Comparison of ENCODE assay signal across 8 cellular contexts in the genomic region with DNA sequence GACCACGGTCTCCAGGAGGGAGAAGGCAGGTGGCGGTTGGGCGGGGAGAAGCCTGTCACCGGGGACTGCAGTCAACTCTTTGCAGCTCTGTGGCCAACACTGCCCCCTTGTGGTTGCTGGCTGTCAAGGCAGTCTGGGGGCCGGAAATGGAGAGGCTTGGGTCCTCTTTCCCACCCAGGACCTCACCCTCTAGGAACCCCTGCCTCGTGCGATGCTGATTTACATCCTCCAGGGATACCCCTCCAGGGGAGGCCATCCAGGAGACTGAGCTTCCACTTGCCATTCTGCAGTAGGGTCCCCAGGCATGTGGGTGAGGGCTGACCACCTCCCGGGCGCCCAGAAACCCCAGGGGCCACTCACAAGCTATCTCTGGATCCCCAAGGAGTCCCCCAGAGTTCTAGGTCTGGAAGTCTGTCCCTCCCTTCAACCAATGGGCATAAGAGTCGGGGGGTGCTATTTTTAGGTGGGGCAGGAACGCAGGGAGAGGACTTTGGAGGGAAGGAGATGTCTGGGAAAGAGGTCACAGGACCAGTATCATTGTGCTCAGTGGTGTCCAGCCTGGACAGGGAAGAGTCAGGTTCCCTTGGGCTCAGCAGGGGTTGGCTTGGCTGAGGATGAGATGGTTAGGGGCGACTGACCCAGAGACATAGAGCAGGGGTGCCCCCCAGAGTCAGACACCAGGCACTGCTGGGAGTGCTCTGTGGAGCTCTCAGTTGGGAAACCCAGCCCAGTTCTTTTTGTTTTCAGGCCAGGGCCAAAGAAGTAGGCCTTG. TPM values are rescaled to one million over a fixed set of nuclear protein-coding genes. Genes with fewer than 3 reads are reported as not detected.
DNase-seq lines count a peak whose midpoint lies in the region; ATAC-seq, FAIRE-seq and TF ChIP-seq lines count a peak whose summit lies in the region.

No MANE protein-coding gene starts in this region.

- ATAC-seq in activated naive CD8-positive, alpha-beta T cell treated with anti-CD3 and anti-CD28 coated beads, Interleukin-2, amount 50 U/mL, for 24 hours, result peak; percentile 90

- H3K9me3 Mint-ChIP-seq in activated naive CD8-positive, alpha-beta T cell treated with anti-CD3 and anti-CD28 coated beads, Interleukin-2, amount 50 U/mL, for 24 hours, result no peaks in the 10 kb centered on the region

- H3K27ac Mint-ChIP-seq in activated naive CD8-positive, alpha-beta T cell treated with anti-CD3 and anti-CD28 coated beads, Interleukin-2, amount 50 U/mL, for 24 hours, result peak overlapping the region; percentile 82

- H3K4me1 Mint-ChIP-seq in activated naive CD8-positive, alpha-beta T cell treated with anti-CD3 and anti-CD28 coated beads, Interleukin-2, amount 50 U/mL, for 24 hours, result peaks cover 20% of the 10 kb centered on the region

- H3K27me3 ChIP-seq in right atrium auricular region, result no peaks in the 10 kb centered on the region
- H3K27me3 ChIP-seq in rectal smooth muscle tissue (ENCODE audit: control insufficient read depth, insufficient read depth, low read length), result no peaks in the 10 kb centered on the region

- H3K27me3 Mint-ChIP-seq in activated naive CD8-positive, alpha-beta T cell treated with anti-CD3 and anti-CD28 coated beads, Interleukin-2, amount 50 U/mL, for 24 hours, result no peaks in the 10 kb centered on the region

- H3K4me3 ChIP-seq in HEK293 (ENCODE audit: low read depth, low read length), result no peak overlapping the region
- peak overlapping the region in 1 of 2 donors; percentile 28 for H3K4me3 ChIP-seq in right atrium auricular region
- H3K4me3 ChIP-seq in rectal smooth muscle tissue (ENCODE audit: low read length), result peak overlapping the region; percentile 55

- CTCF ChIA-PET in HEK293 (lab: Yijun Ruan, JAX), result interaction anchor here (0.5 to 20.8 kb wide), 68 partner anchors 9 to 1637 kb away, joined by 3 to 1152 read pairs (median 4); a partner anchor contains a TSS

- TF ChIP-seq CTCF in HEK293 (tag by site-specific recombination; IDR thresholded peaks at IDR 0.05) (peak; percentile 82), right atrium auricular region (IDR thresholded peaks at IDR 0.05) (peak; percentile 94 to 99)

- POLR2A ChIA-PET in HEK293 (lab: Yijun Ruan, JAX), result interaction anchor here (0.8 to 1.8 kb wide), 7 partner anchors 12 to 255 kb away, joined by 3 to 11 read pairs (median 4); a partner anchor contains a TSS

- H3K9me3 ChIP-seq in HEK293 (ENCODE audit: control insufficient read depth, insufficient read depth, low read depth, low read length) (no peaks in the 10 kb centered on the region), right atrium auricular region (no peaks in the 10 kb centered on the region)

- H3K27ac ChIP-seq in HEK293 (ENCODE audit: extremely low read depth, low read depth, low read length), result no peak overlapping the region
- H3K27ac ChIP-seq in right atrium auricular region, result peak overlapping the region; percentile 37 to 49
- H3K27ac ChIP-seq in rectal smooth muscle tissue (ENCODE audit: low read depth, low read length), result no peak overlapping the region

- H3K4me1 ChIP-seq in HEK293 (ENCODE audit: control insufficient read depth, insufficient read depth, low read length) (no peaks in the 10 kb centered on the region), right atrium auricular region (peaks cover 0 to 55% of the 10 kb centered on the region in 2 donors), rectal smooth muscle tissue (ENCODE audit: control insufficient read depth, insufficient read depth, low read length) (peaks cover 18% of the 10 kb centered on the region)

- peak; percentile 35 for FAIRE-seq in urothelium cell line (lab: Jason Lieb, UNC)

- no peaks in the 10 kb centered on the region for H3K36me3 Mint-ChIP-seq in activated naive CD8-positive, alpha-beta T cell treated with anti-CD3 and anti-CD28 coated beads, Interleukin-2, amount 50 U/mL, for 24 hours (ENCODE audit: low read depth)

- no peaks in the 10 kb centered on the region for H3K36me3 ChIP-seq in HEK293 (ENCODE audit: control insufficient read depth in 2 of 2, insufficient read depth in 1 of 2, low read length in 2 of 2)
- no peaks in the 10 kb centered on the region for H3K36me3 ChIP-seq in right atrium auricular region
- H3K36me3 ChIP-seq in rectal smooth muscle tissue (ENCODE audit: control insufficient read depth, insufficient read depth, low read length), result no peaks in the 10 kb centered on the region

- peak overlapping the region; percentile 45 for H3K4me3 Mint-ChIP-seq in activated naive CD8-positive, alpha-beta T cell treated with anti-CD3 and anti-CD28 coated beads, Interleukin-2, amount 50 U/mL, for 24 hours

- H3K9ac ChIP-seq in rectal smooth muscle tissue (ENCODE audit: low read length), result no peak overlapping the region

- DNase-seq in ELF-1 (ENCODE audit: low read depth, low spot score) (peak; percentile 91), NCI-H128 (lab: John Stamatoyannopoulos, UW; ENCODE audit: unreplicated experiment) (peak; percentile 72), T follicular helper cell (ENCODE audit: low read depth) (peak; percentile 84), right atrium auricular region (ENCODE audit: low spot score) (peak; percentile 89), urothelium cell line (ENCODE audit: low spot score) (peak; percentile 92)
- peak; percentile 93 for DNase-seq in activated naive CD8-positive, alpha-beta T cell treated with anti-CD3 and anti-CD28 coated beads, Interleukin-2, amount 50 U/mL, for 24 hours

TF ChIP-seq in HEK293, 187 proteins besides CTCF, POLR2A, EP300 and RAD21 (continues in another document):
- TF ChIP-seq ZNF664 (tag by site-specific recombination; IDR thresholded peaks at IDR 0.05) (no peak), ZNF37A (tag by site-specific recombination; IDR thresholded peaks at IDR 0.05) (no peak), ZNF561 (tag by site-specific recombination; IDR thresholded peaks at IDR 0.05; ENCODE audit: borderline replicate concordance) (no peak), BCL11A (tag by site-specific recombination; IDR thresholded peaks at IDR 0.05; ENCODE audit: low read depth) (peak; percentile 73; the same call in 1 of the 2 replicates), ZSCAN30 (tag by site-specific recombination; IDR thresholded peaks at IDR 0.05) (peak; percentile 90; the same call in 1 of the 2 replicates), ZNF394 (tag by site-specific recombination; IDR thresholded peaks at IDR 0.05; ENCODE audit: borderline replicate concordance) (peak; percentile 30; the same call in 1 of the 2 replicates), ZNF521 (tag by site-specific recombination; IDR thresholded peaks at IDR 0.05) (no peak), ZNF501 (tag by site-specific recombination; IDR thresholded peaks at IDR 0.05) (no peak; the same call in 1 of the 2 replicates), ZNF558 (tag by site-specific recombination; IDR thresholded peaks at IDR 0.05) (no peak)
- TF ChIP-seq, protein P1, sequence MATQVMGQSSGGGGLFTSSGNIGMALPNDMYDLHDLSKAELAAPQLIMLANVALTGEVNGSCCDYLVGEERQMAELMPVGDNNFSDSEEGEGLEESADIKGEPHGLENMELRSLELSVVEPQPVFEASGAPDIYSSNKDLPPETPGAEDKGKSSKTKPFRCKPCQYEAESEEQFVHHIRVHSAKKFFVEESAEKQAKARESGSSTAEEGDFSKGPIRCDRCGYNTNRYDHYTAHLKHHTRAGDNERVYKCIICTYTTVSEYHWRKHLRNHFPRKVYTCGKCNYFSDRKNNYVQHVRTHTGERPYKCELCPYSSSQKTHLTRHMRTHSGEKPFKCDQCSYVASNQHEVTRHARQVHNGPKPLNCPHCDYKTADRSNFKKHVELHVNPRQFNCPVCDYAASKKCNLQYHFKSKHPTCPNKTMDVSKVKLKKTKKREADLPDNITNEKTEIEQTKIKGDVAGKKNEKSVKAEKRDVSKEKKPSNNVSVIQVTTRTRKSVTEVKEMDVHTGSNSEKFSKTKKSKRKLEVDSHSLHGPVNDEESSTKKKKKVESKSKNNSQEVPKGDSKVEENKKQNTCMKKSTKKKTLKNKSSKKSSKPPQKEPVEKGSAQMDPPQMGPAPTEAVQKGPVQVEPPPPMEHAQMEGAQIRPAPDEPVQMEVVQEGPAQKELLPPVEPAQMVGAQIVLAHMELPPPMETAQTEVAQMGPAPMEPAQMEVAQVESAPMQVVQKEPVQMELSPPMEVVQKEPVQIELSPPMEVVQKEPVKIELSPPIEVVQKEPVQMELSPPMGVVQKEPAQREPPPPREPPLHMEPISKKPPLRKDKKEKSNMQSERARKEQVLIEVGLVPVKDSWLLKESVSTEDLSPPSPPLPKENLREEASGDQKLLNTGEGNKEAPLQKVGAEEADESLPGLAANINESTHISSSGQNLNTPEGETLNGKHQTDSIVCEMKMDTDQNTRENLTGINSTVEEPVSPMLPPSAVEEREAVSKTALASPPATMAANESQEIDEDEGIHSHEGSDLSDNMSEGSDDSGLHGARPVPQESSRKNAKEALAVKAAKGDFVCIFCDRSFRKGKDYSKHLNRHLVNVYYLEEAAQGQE (tag by site-specific recombination; IDR thresholded peaks at IDR 0.05), result 0 out of 2 replicates have a peak, but pooled peaks have one; percentile 22
- TF ChIP-seq, protein P2, sequence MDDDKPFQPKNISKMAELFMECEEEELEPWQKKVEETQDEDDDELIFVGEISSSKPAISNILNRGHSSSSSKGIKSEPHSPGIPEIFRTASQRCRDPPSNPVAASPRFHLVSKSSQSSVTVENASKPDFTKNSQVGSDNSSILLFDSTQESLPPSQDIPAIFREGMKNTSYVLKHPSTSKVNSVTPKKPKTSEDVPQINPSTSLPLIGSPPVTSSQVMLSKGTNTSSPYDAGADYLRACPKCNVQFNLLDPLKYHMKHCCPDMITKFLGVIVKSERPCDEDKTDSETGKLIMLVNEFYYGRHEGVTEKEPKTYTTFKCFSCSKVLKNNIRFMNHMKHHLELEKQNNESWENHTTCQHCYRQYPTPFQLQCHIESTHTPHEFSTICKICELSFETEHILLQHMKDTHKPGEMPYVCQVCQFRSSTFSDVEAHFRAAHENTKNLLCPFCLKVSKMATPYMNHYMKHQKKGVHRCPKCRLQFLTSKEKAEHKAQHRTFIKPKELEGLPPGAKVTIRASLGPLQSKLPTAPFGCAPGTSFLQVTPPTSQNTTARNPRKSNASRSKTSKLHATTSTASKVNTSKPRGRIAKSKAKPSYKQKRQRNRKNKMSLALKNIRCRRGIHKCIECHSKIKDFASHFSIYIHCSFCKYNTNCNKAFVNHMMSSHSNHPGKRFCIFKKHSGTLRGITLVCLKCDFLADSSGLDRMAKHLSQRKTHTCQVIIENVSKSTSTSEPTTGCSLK (tag by site-specific recombination; IDR thresholded peaks at IDR 0.05), result no peak

RNA-seq across cellular contexts. Expression of a gene that starts 7.1 kb away (rescaled TPM):
- under 1 TPM; 0.11 to 0.16 TPM for total RNA-seq in right atrium auricular region

RNA-seq across cellular contexts. Expression of a gene that starts 15.9 kb away (rescaled TPM):
- total RNA-seq in right atrium auricular region, result 1 to 10 TPM; 2.6 to 2.8 TPM

RNA-seq across cellular contexts. Expression of a gene that starts 23.0 kb away (rescaled TPM):
- 10 to 100 TPM; 11.0 to 15.1 TPM for total RNA-seq in right atrium auricular region

RNA-seq across cellular contexts. Expression of a gene that starts 38.7 kb away (rescaled TPM):
- total RNA-seq in right atrium auricular region, result 1 to 10 TPM; 2.6 to 6.9 TPM

RNA-seq across cellular contexts. Expression of a gene that starts 48.8 kb away (rescaled TPM):
- total RNA-seq in right atrium auricular region, result 1 to 10 TPM; 2.4 to 3.5 TPM

Comparison
In these comparisons a context has a peak if more than half of its experiments do, and no peak if none do; other contexts are left out.
1. H3K27ac ChIP-seq: peak in right atrium auricular region (2 of 2); none in HEK293 (single experiment) and rectal smooth muscle tissue (single experiment).
2. Peak in every context shown above with its lines, with median percentiles within 50 percentile points of each other: DNase-seq.